8 cellular contexts compared by ENCODE assay signal in the genomic region with DNA sequence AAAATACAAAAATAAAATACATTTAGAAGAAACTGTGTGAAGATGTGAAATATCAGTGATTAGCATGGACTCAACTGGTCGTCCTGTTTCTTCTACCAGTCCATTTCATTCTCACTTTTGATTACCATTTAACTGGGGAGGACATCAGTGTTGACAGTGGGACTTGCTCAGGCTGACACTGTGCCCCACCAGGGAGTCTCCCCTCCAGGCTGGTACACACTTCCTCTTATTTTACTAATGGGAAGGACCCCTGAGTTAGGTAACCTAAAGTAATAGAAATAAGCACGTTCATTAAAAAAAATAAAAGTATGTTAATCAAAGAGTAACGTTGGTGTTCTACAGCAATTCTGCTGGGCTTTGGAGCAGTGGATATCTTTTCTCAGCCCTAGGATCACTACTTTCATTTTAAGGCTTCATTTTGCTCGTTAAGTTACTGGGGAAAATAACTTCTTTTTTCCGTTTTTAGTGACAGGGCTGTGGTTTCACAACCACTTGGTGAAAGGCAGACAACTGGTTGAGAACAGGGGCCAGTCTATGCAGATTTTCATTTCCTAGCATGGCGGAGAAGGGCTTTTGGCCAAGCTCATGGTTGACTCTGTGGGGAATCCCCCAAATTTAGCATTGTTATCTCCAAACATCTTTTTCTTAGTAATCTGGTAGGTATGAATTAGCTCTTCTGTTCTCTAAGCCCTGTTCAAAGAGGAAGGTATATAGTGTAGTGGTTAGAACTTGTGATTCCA. TPM values are rescaled to one million over a fixed set of nuclear protein-coding genes. Genes with fewer than 3 reads are reported as not detected.
A peak's percentile ranks its signal among the peaks of the same experiment; 100 is the strongest.
DNase-seq lines count a peak whose midpoint lies in the region; ATAC-seq and TF ChIP-seq lines count a peak whose summit lies in the region.

No MANE protein-coding gene starts in this region.

- H3K4me1 Mint-ChIP-seq in CD4-positive, alpha-beta T cell (ENCODE audit: low read depth): peaks cover 37% of the 10 kb centered on the region

- H3K36me3 Mint-ChIP-seq in CD4-positive, alpha-beta T cell (ENCODE audit: low read depth): no peaks in the 10 kb centered on the region

- peak overlapping the region; percentile 78 for H3K27ac Mint-ChIP-seq in CD4-positive, alpha-beta T cell

- in situ Hi-C loops in GM23248 (cut with MboI): no loop called here

- H4K20me1 ChIP-seq in GM23248 (ENCODE audit: insufficient read depth): no peaks in the 10 kb centered on the region

- H2AFZ ChIP-seq in GM23248: no peak overlapping the region

- H3K4me2 ChIP-seq in GM23248 (ENCODE audit: unreplicated experiment): no peak overlapping the region

- no peak overlapping the region for H3K27ac ChIP-seq in CD4-positive, alpha-beta T cell (ENCODE audit: low read depth, low read length)
- H3K27ac ChIP-seq in GM23248: no peak overlapping the region

- WGBS in GM23248 (ENCODE audit: low coverage in 1 of 2, low lambda C conversion rate in 2 of 2, missing lambda C conversion rate in 2 of 2), 2 experiments: 81 to 82% methylated on average over 6 of the region's 6 CpGs

- H3K27me3 ChIP-seq in CD4-positive, alpha-beta T cell (ENCODE audit: control insufficient read depth, insufficient read depth, low read length): no peaks in the 10 kb centered on the region
- no peaks in the 10 kb centered on the region for H3K27me3 ChIP-seq in GM23248 (replicated peaks; ENCODE audit: insufficient read depth)

- no peaks in the 10 kb centered on the region for H3K79me2 ChIP-seq in GM23248 (ENCODE audit: insufficient read depth)

- H3K9me3 ChIP-seq in CD4-positive, alpha-beta T cell (ENCODE audit: control insufficient read depth, low read length): no peaks in the 10 kb centered on the region
- H3K9me3 ChIP-seq in GM23248 (ENCODE audit: low read depth): no peaks in the 10 kb centered on the region

- no peaks in the 10 kb centered on the region for H3K9me2 ChIP-seq in GM23248 (ENCODE audit: insufficient read depth)

- no peaks in the 10 kb centered on the region for H3K27me3 Mint-ChIP-seq in CD4-positive, alpha-beta T cell

- no peaks in the 10 kb centered on the region for H3K9me3 Mint-ChIP-seq in CD4-positive, alpha-beta T cell

- H3K4me1 ChIP-seq in GM23248 (ENCODE audit: insufficient read depth): no peaks in the 10 kb centered on the region

- H3F3A ChIP-seq in GM23248 (ENCODE audit: insufficient read depth): no peaks in the 10 kb centered on the region

- CTCF ChIA-PET in CD4-positive, alpha-beta T cell (lab: Charles Lee): interaction anchor here (1.2 to 1.3 kb wide), 2 partner anchors 76 to 203 kb away, joined by 4 read pairs; no protein-coding TSS in a partner anchor

- DNase-seq in CD4-positive, alpha-beta T cell: peak in 8 of 10 experiments; percentile 11 to 29 (median 16)
- peak; percentile 91 for DNase-seq in Kasumi-1 (lab: John Stamatoyannopoulos, UW)
- peak; percentile 10 for DNase-seq in activated T-cell treated with anti-CD3 and anti-CD28 coated beads for 1 hour (ENCODE audit: low read depth)
- no peak for DNase-seq in sciatic nerve (ENCODE audit: low spot score)
- DNase-seq in SW480 (ENCODE audit: low spot score): no peak
- DNase-seq in Ammon's horn (ENCODE audit: low spot score): no peak
- DNase-seq in GM23248: no peak

- peak overlapping the region; percentile 86 for H3K4me3 Mint-ChIP-seq in CD4-positive, alpha-beta T cell

- peak; percentile 59 for ATAC-seq in CD4-positive, alpha-beta T cell (ENCODE audit: poor library complexity)
- peak; percentile 66 for ATAC-seq in GM21515 (IDR thresholded peaks at IDR 0.05; ENCODE audit: unreplicated experiment)
- peak; percentile 33 for ATAC-seq in sciatic nerve

- H3K4me3 ChIP-seq in GM23248: no peak overlapping the region

- no peak for TF ChIP-seq CTCF in CD4-positive, alpha-beta T cell (IDR thresholded peaks at IDR 0.05)

- POLR2A ChIA-PET in CD4-positive, alpha-beta T cell (lab: Charles Lee): interaction anchor here (0.9 to 4.1 kb wide), 7 partner anchors 9 to 95 kb away, joined by 3 to 31 read pairs (median 4); a partner anchor contains a TSS

- H3K9ac ChIP-seq in GM23248: no peak overlapping the region

- intact Hi-C loops in CD4-positive, alpha-beta T cell (cut with DNase I, micrococcal nuclease): loop anchor here (2.0 to 10.0 kb wide), 7 partner anchors 69 to 871 kb away; a partner anchor contains a TSS
- intact Hi-C loops in sciatic nerve (cut with DNase I): no loop called here

- H3K36me3 ChIP-seq in GM23248 (ENCODE audit: low read depth): no peaks in the 10 kb centered on the region

RNA-seq across cellular contexts. Expression of a gene that starts 2.1 kb away (rescaled TPM):
- total RNA-seq in CD4-positive, alpha-beta T cell: 1 to 10 TPM; 4.6 to 5.8 TPM
- total RNA-seq in sciatic nerve: 7.0 TPM
- total RNA-seq in GM23248 (2014; rRNA removed; shearing (Covaris generic)): 1.4 and 1.5 TPM in 2 replicates
- 0.27 and 0.60 TPM in 2 replicates for polyA plus RNA-seq in GM23248 (2016; fragmentation: Nextera tagmentation; extraction: Ambion mirVana)

Comparison
In these comparisons a context has a peak if more than half of its experiments do, and no peak if none do; other contexts are left out.
1. DNase-seq: peak in CD4-positive, alpha-beta T cell (8 of 10), Kasumi-1 (2 of 2) and activated T-cell treated with anti-CD3 and anti-CD28 coated beads for 1 hour (single experiment); none in sciatic nerve (single experiment), SW480 (single experiment), Ammon's horn (single experiment) and GM23248 (single experiment).
2. Peak in every context shown above with its lines, with median percentiles within 50 percentile points of each other: ATAC-seq.